ENCODE assay signal across 14 cellular contexts in genomic region chr18:27713727-27714080, GRCh38.
DNase-seq lines count a peak whose midpoint lies in the region; ATAC-seq and TF ChIP-seq lines count a peak whose summit lies in the region.
"Had no signal": no experiment of that assay in that cellular context is flagged by ENCODE, and none has a peak within 500 bp of the region (broad histone marks: within the 10 kb centered on the region; RNA-seq: fewer than 3 reads in every experiment).

No MANE protein-coding gene starts in this region.

- H3K27ac ChIP-seq in Karpas-422 (ENCODE audit: low read length) = peak overlapping the region; percentile 91
- peak overlapping the region; percentile 80 for H3K27ac ChIP-seq in mesodermal cell (ENCODE audit: low read depth, low read length, severe bottlenecking)
- H3K27ac ChIP-seq in caudate nucleus (ENCODE audit: low read depth, low read length) = no peak overlapping the region

- peaks cover 57% of the 10 kb centered on the region for H3K4me1 ChIP-seq in Karpas-422 (ENCODE audit: low read length)
- peaks cover 30% of the 10 kb centered on the region for H3K4me1 ChIP-seq in mesodermal cell (ENCODE audit: control insufficient read depth, insufficient read depth, low read length, poor library complexity, severe bottlenecking)

- H3K36me3 ChIP-seq in Karpas-422 (ENCODE audit: insufficient read depth, low read length) = no peaks in the 10 kb centered on the region
- H3K36me3 ChIP-seq in mesodermal cell (ENCODE audit: control insufficient read depth, insufficient read depth, low read length) = no peaks in the 10 kb centered on the region

- ATAC-seq in GM18858 (IDR thresholded peaks at IDR 0.05; ENCODE audit: unreplicated experiment) = no peak
- ATAC-seq: natural killer cell treated with Interleukin-12 subunit alpha and Interleukin-12 subunit beta and Interleukin-15 and Interleukin-18, amount 100 ng/mL, for 72 hours; stimulated activated effector memory CD8-positive, alpha-beta T cell treated with anti-CD3 and anti-CD28 coated beads, Interleukin-12 subunit alpha, Interleukin-12 subunit beta, amount 100 ng/mL, for 72 hours had no signal

- no peak overlapping the region for H3K9ac ChIP-seq in Karpas-422 (ENCODE audit: low read length)

- peaks cover 4% of the 10 kb centered on the region; the same call in 1 of the 2 replicates for H3K9me3 ChIP-seq in Karpas-422 (ENCODE audit: low read length)
- H3K9me3 ChIP-seq in mesodermal cell (ENCODE audit: control insufficient read depth, low read length) = no peaks in the 10 kb centered on the region

- no peaks in the 10 kb centered on the region for H3K79me2 ChIP-seq in Karpas-422 (ENCODE audit: low read length)

- H3K9me2 ChIP-seq in Karpas-422 (replicated peaks; ENCODE audit: insufficient read depth, low read length) = no peaks in the 10 kb centered on the region

- TF ChIP-seq CTCF in cardiac fibroblast (IDR thresholded peaks at IDR 0.05; ENCODE audit: low read depth, low read length) = no peak

- H3K4me3 ChIP-seq in Karpas-422 (ENCODE audit: low read length) (no peak overlapping the region), cardiac fibroblast (replicated peaks in 1 of 2; ENCODE audit: low read depth in 2 of 2, low read length in 2 of 2) (no peak overlapping the region), mesodermal cell (ENCODE audit: extremely low read depth, insufficient read depth, low read length, poor library complexity, severe bottlenecking) (no peak overlapping the region)

- no peaks in the 10 kb centered on the region for H3K27me3 ChIP-seq in Karpas-422 (ENCODE audit: low read length)

- peak overlapping the region; percentile 32 for H3K4me2 ChIP-seq in Karpas-422 (ENCODE audit: low read depth, low read length, poor library complexity, severe bottlenecking)

- H4K20me1 ChIP-seq in Karpas-422 (ENCODE audit: insufficient read depth, low read depth, low read length) = no peaks in the 10 kb centered on the region

- DNase-seq in Daoy (ENCODE audit: low read depth) (peak; percentile 57), Karpas-422 (no peak), cardiac fibroblast (ENCODE audit: low read depth in 2 of 2) (peak; percentile 87 to 97), NCI-H2196 (lab: John Stamatoyannopoulos, UW; ENCODE audit: unreplicated experiment) (no peak), caudate nucleus (lab: John Stamatoyannopoulos, UW) (no peak), NCI-H82 treated with DMSO at 0.1 percent for 48 hours (lab: John Stamatoyannopoulos, UW; ENCODE audit: unreplicated experiment) (no peak)
- DNase-seq: activated B cell treated with CpG ODN at 0.5 μM for 24 hours; activated T-cell treated with anti-CD3 and anti-CD28 coated beads, Interleukin-2, amount 50 U/mL, for 1 hour; CD4-positive, alpha-beta memory T cell; erythroblast had no signal

- no peak overlapping the region for H2AFZ ChIP-seq in Karpas-422 (ENCODE audit: low read length)

- 50% methylated on average over 1 of the region's 3 CpGs; no CpG with 5 or more reads in 1 of the 2 experiments for WGBS in mesodermal cell (ENCODE audit: insufficient coverage in 2 of 2), 2 experiments

Comparison
In these comparisons a context has a peak if more than half of its experiments do, and no peak if none do; other contexts are left out.
1. DNase-seq: peak in Daoy (single experiment) and cardiac fibroblast (2 of 2); none in Karpas-422 (single experiment), NCI-H2196 (single experiment), caudate nucleus (0 of 61) and NCI-H82 treated with DMSO at 0.1 percent for 48 hours (single experiment).